10 cellular contexts compared by ENCODE assay signal in genomic region chr9:117247271-117247670, GRCh38.
DNase-seq lines count a peak whose midpoint lies in the region; ATAC-seq, FAIRE-seq and TF ChIP-seq lines count a peak whose summit lies in the region.
"Had no signal": no experiment of that assay in that cellular context is flagged by ENCODE, and none has a peak within 500 bp of the region (broad histone marks: within the 10 kb centered on the region; RNA-seq: fewer than 3 reads in every experiment).

No MANE protein-coding gene starts in this region.

- no peaks in the 10 kb centered on the region for H3K4me1 Mint-ChIP-seq in natural killer cell treated with Interleukin-12 subunit alpha and Interleukin-12 subunit beta and Interleukin-15 and Interleukin-18, amount 100 ng/mL, for 72 hours (ENCODE audit: low read depth in 2 of 2)
- no peaks in the 10 kb centered on the region for H3K4me1 Mint-ChIP-seq in stimulated activated memory B cell treated with anti-CD40 and anti-IgM and Interleukin-4, amounts not matched to agents 10 μg/mL and 1 μg/mL and 100 μg/mL, for 72 hours

- no peak for FAIRE-seq in kidney (lab: Jason Lieb, UNC)
- FAIRE-seq: GM18507 had no signal

- DNase-seq in Caki2 (ENCODE audit: low read depth): peak; percentile 6
- peak; percentile 28 to 30 for DNase-seq in HAP-1 (ENCODE audit: low spot score in 2 of 2)
- DNase-seq in RWPE2 (ENCODE audit: low spot score): no peak
- no peak for DNase-seq in kidney
- DNase-seq in natural killer cell treated with Interleukin-12 subunit alpha and Interleukin-12 subunit beta and Interleukin-15 and Interleukin-18, amount 100 ng/mL, for 72 hours (ENCODE audit: low spot score): no peak
- DNase-seq in T1000 (lab: John Stamatoyannopoulos, UW): no peak
- DNase-seq: stimulated activated naive CD4-positive, alpha-beta T cell had no signal

- peaks cover 3% of the 10 kb centered on the region for H3K9me3 Mint-ChIP-seq in natural killer cell treated with Interleukin-12 subunit alpha and Interleukin-12 subunit beta and Interleukin-15 and Interleukin-18, amount 100 ng/mL, for 72 hours
- H3K9me3 Mint-ChIP-seq in stimulated activated memory B cell treated with anti-CD40 and anti-IgM and Interleukin-4, amounts not matched to agents 10 μg/mL and 1 μg/mL and 100 μg/mL, for 72 hours: peaks cover 10% of the 10 kb centered on the region

- H3K36me3 Mint-ChIP-seq in natural killer cell treated with Interleukin-12 subunit alpha and Interleukin-12 subunit beta and Interleukin-15 and Interleukin-18, amount 100 ng/mL, for 72 hours: no peaks in the 10 kb centered on the region
- H3K36me3 Mint-ChIP-seq in stimulated activated memory B cell treated with anti-CD40 and anti-IgM and Interleukin-4, amounts not matched to agents 10 μg/mL and 1 μg/mL and 100 μg/mL, for 72 hours: no peaks in the 10 kb centered on the region

- H3K27ac ChIP-seq in RWPE2 (ENCODE audit: poor library complexity, severe bottlenecking) (no peak overlapping the region), kidney (ENCODE audit: low read depth in 2 of 2, low read length in 2 of 2) (no peak overlapping the region)

- H3K27me3 ChIP-seq in HAP-1 (ENCODE audit: low read depth): no peaks in the 10 kb centered on the region
- no peaks in the 10 kb centered on the region for H3K27me3 ChIP-seq in RWPE2 (ENCODE audit: insufficient read depth, poor library complexity, severe bottlenecking)

- TF ChIP-seq CTCF in RWPE2 (IDR thresholded peaks at IDR 0.05; ENCODE audit: poor library complexity, severe bottlenecking) (peak; percentile 46), kidney (IDR thresholded peaks at IDR 0.05; ENCODE audit: borderline replicate concordance, extremely low read depth, insufficient read depth) (peak; percentile 6)

- H3K9me3 ChIP-seq in HAP-1: no peaks in the 10 kb centered on the region
- H3K9me3 ChIP-seq in RWPE2 (ENCODE audit: severe bottlenecking): no peaks in the 10 kb centered on the region
- H3K9me3 ChIP-seq in kidney (ENCODE audit: control insufficient read depth in 1 of 2, low read length in 2 of 2): no peaks in the 10 kb centered on the region

- ATAC-seq in RWPE2 (ENCODE audit: low read depth) (peak; percentile 61; the same call in 2 of the 3 replicates), HG02973 (IDR thresholded peaks at IDR 0.05; ENCODE audit: unreplicated experiment) (no peak)
- no peak for ATAC-seq in natural killer cell treated with Interleukin-12 subunit alpha and Interleukin-12 subunit beta and Interleukin-15 and Interleukin-18, amount 100 ng/mL, for 72 hours
- ATAC-seq in stimulated activated memory B cell treated with anti-CD40 and anti-IgM and Interleukin-4, amounts not matched to agents 10 μg/mL and 1 μg/mL and 100 μg/mL, for 72 hours: no peak

- H3K27me3 Mint-ChIP-seq in natural killer cell treated with Interleukin-12 subunit alpha and Interleukin-12 subunit beta and Interleukin-15 and Interleukin-18, amount 100 ng/mL, for 72 hours: no peaks in the 10 kb centered on the region
- H3K27me3 Mint-ChIP-seq in stimulated activated memory B cell treated with anti-CD40 and anti-IgM and Interleukin-4, amounts not matched to agents 10 μg/mL and 1 μg/mL and 100 μg/mL, for 72 hours: no peaks in the 10 kb centered on the region

- H3K4me3 ChIP-seq in HAP-1: no peak overlapping the region
- no peak overlapping the region for H3K4me3 ChIP-seq in RWPE2 (ENCODE audit: severe bottlenecking)
- no peak overlapping the region for H3K4me3 ChIP-seq in kidney (ENCODE audit: low read length in 2 of 2)

- no peaks in the 10 kb centered on the region for H3K4me1 ChIP-seq in HAP-1
- H3K4me1 ChIP-seq in RWPE2 (ENCODE audit: insufficient read depth, poor library complexity, severe bottlenecking): no peaks in the 10 kb centered on the region
- H3K4me1 ChIP-seq in kidney (ENCODE audit: control insufficient read depth in 1 of 2, insufficient read depth in 1 of 2, low read depth in 1 of 2, low read length in 2 of 2): no peaks in the 10 kb centered on the region

- H3K36me3 ChIP-seq in HAP-1 (replicated peaks) (no peaks in the 10 kb centered on the region), RWPE2 (ENCODE audit: low read depth) (no peaks in the 10 kb centered on the region), kidney (ENCODE audit: control insufficient read depth in 1 of 2, insufficient read depth in 2 of 2, low read length in 2 of 2) (no peaks in the 10 kb centered on the region)

- no peak overlapping the region for H3K4me3 Mint-ChIP-seq in natural killer cell treated with Interleukin-12 subunit alpha and Interleukin-12 subunit beta and Interleukin-15 and Interleukin-18, amount 100 ng/mL, for 72 hours
- no peak overlapping the region for H3K4me3 Mint-ChIP-seq in stimulated activated memory B cell treated with anti-CD40 and anti-IgM and Interleukin-4, amounts not matched to agents 10 μg/mL and 1 μg/mL and 100 μg/mL, for 72 hours

- no peak overlapping the region for H3K27ac Mint-ChIP-seq in natural killer cell treated with Interleukin-12 subunit alpha and Interleukin-12 subunit beta and Interleukin-15 and Interleukin-18, amount 100 ng/mL, for 72 hours
- H3K27ac Mint-ChIP-seq in stimulated activated memory B cell treated with anti-CD40 and anti-IgM and Interleukin-4, amounts not matched to agents 10 μg/mL and 1 μg/mL and 100 μg/mL, for 72 hours: no peak overlapping the region

- intact Hi-C loops in kidney (cut with DNase I): no loop called here

- no peak overlapping the region for H3K9ac ChIP-seq in kidney (ENCODE audit: low read length in 2 of 2)

- in situ Hi-C loops in Caki2 (cut with HindIII; ENCODE audit: low pct_unique_long_range_greater_than_20kb, low sequenced_read_pairs) (no loop called here), HAP-1 (cut with MboI; ENCODE audit: low sequenced_read_pairs) (no loop called here)

Comparison
In these comparisons a context has a peak if more than half of its experiments do, and no peak if none do; other contexts are left out.
1. DNase-seq: peak in Caki2 (single experiment) and HAP-1 (2 of 2); none in RWPE2 (single experiment), kidney (single experiment), natural killer cell treated with Interleukin-12 subunit alpha and Interleukin-12 subunit beta and Interleukin-15 and Interleukin-18, amount 100 ng/mL, for 72 hours (single experiment) and T1000 (single experiment).